ENCODE assay signal across 27 cellular contexts in genomic region chr16:3904875-3905274, GRCh38. TPM values are rescaled to one million over a fixed set of nuclear protein-coding genes. Genes with fewer than 3 reads are reported as not detected.
DNase-seq lines count a peak whose midpoint lies in the region; ATAC-seq, FAIRE-seq and TF ChIP-seq lines count a peak whose summit lies in the region.
"Had no signal": no experiment of that assay in that cellular context is flagged by ENCODE, and none has a peak within 500 bp of the region (broad histone marks: within the 10 kb centered on the region; RNA-seq: fewer than 3 reads in every experiment).

No MANE protein-coding gene starts in this region.

- DNase-seq in ACHN (peak; percentile 15), GM23338 (ENCODE audit: low spot score) (no peak), NCI-H146 treated with DMSO at 0.1 percent for 48 hours (lab: John Stamatoyannopoulos, UW; ENCODE audit: unreplicated experiment) (peak; percentile 75), H1 (ENCODE audit: low read depth in 1 of 2, low spot score in 2 of 2) (no peak), SK-N-DZ (ENCODE audit: low spot score) (no peak), activated gamma-delta T cell treated with Interleukin-2 at 50 U/mL for 16 hours (no peak), frontal cortex (ENCODE audit: low spot score in 2 of 2) (no peak)
- DNase-seq in activated CD4-positive, alpha-beta T cell treated with anti-CD3 and anti-CD28 coated beads, Interleukin-2, amount 50 U/mL, for 4 hours, result no peak
- DNase-seq: CD8-positive, alpha-beta memory T cell; DMS79 treated with DMSO at 0.1 percent for 48 hours; IMR-90; KG1; MM.1S; NCI-H1048; NCI-H1417 treated with DMSO at 0.1 percent for 48 hours; NCI-H187 treated with DMSO at 0.1 percent for 48 hours; NCI-H2171 treated with DMSO at 0.1 percent for 48 hours; NCI-H446; NCI-H524 treated with DMSO at 0.1 percent for 48 hours; NCI-H82; SHP77 treated with DMSO at 0.1 percent for 48 hours had no signal

- H2BK12ac ChIP-seq in H1 (ENCODE audit: low read depth, low read length), result no peak overlapping the region

- TF ChIP-seq CTCF in GM23338 (conservative IDR thresholded peaks at IDR 0.05; ENCODE audit: low read depth in 2 of 2), result no peak
- TF ChIP-seq CTCF in H1 (IDR thresholded peaks at IDR 0.05; ENCODE audit: control extremely low read depth in 1 of 3, insufficient read depth in 1 of 3, low read depth in 1 of 3, low read length in 3 of 3), result no peak

- H3K27ac Mint-ChIP-seq in GM23338, result no peak overlapping the region
- H3K27ac Mint-ChIP-seq: CD8-positive, alpha-beta memory T cell had no signal

- peak; percentile 46 for ATAC-seq in GM23338
- ATAC-seq: Panc1 had no signal

- no peaks in the 10 kb centered on the region; the same call in 2 of the 3 replicates for H3K4me1 Mint-ChIP-seq in GM23338
- H3K4me1 Mint-ChIP-seq: CD8-positive, alpha-beta memory T cell had no signal

- POLR2A ChIA-PET in H1 (lab: Charles Lee; ENCODE audit: partially characterized antibody), result interaction anchor here (0.7 kb wide), 1 partner anchor 750 kb away, joined by 3 read pairs; no protein-coding TSS in a partner anchor

- in situ Hi-C loops in ACHN (cut with HindIII; ENCODE audit: low pct_ligation_motif_present, low pct_unique_long_range_greater_than_20kb, low sequenced_read_pairs), result no loop called here

- no peak overlapping the region for H3K18ac ChIP-seq in H1 (ENCODE audit: extremely low read depth, low read length)

- no peak overlapping the region for H3K4me3 Mint-ChIP-seq in GM23338
- H3K4me3 Mint-ChIP-seq: CD8-positive, alpha-beta memory T cell had no signal

- no peaks in the 10 kb centered on the region for H3K23me2 ChIP-seq in H1 (ENCODE audit: low read depth, low read length)

- no peak overlapping the region for H2BK120ac ChIP-seq in H1 (replicated peaks; ENCODE audit: low read depth, low read length)

- no peaks in the 10 kb centered on the region for H3K9me2 ChIP-seq in GM23338 (ENCODE audit: insufficient read depth)

- H3K36me3 Mint-ChIP-seq in GM23338 (ENCODE audit: low read depth), result no peaks in the 10 kb centered on the region
- H3K36me3 Mint-ChIP-seq: CD8-positive, alpha-beta memory T cell had no signal

- no peak overlapping the region for H2AK5ac ChIP-seq in H1 (ENCODE audit: low read depth, low read length)

- H3K36me3 ChIP-seq in GM23338 (ENCODE audit: insufficient read depth) (no peaks in the 10 kb centered on the region), H1 (ENCODE audit: control insufficient read depth in 2 of 4, insufficient read depth in 4 of 4, low read length in 3 of 4) (no peaks in the 10 kb centered on the region)
- H3K36me3 ChIP-seq: BLaER1 treated with 17β-estradiol and CSF1 and Interleukin-3, amounts not matched to agents 10 nM and 100 nM; HAP-1 had no signal

- no peak for TF ChIP-seq POLR2A in H1 (IDR thresholded peaks at IDR 0.05; ENCODE audit: control extremely low read depth in 1 of 2, low read depth in 2 of 2, low read length in 2 of 2)

- H3K14ac ChIP-seq in H1 (ENCODE audit: insufficient read length), result no peak overlapping the region

- CTCF ChIA-PET in H1 (lab: Charles Lee; ENCODE audit: partially characterized antibody), result interaction anchor here (0.6 kb wide), 1 partner anchor 219 kb away, joined by 3 read pairs; no protein-coding TSS in a partner anchor

- no peak overlapping the region for H3K4ac ChIP-seq in H1 (replicated peaks; ENCODE audit: insufficient read length, low read depth, low read length)

- H3K9me3 Mint-ChIP-seq in GM23338, result no peaks in the 10 kb centered on the region
- H3K9me3 Mint-ChIP-seq: CD8-positive, alpha-beta memory T cell had no signal

- H3K4me1 ChIP-seq in GM23338 (ENCODE audit: insufficient read depth), result no peaks in the 10 kb centered on the region
- H3K4me1 ChIP-seq in H1 (replicated peaks in 1 of 4; ENCODE audit: control insufficient read depth in 3 of 4, insufficient read depth in 4 of 4, low read length in 3 of 4), result no peaks in the 10 kb centered on the region
- H3K4me1 ChIP-seq: HAP-1 had no signal

- no peak overlapping the region for H2AFZ ChIP-seq in GM23338
- H2AFZ ChIP-seq in H1 (ENCODE audit: low read length), result no peak overlapping the region

- H3K23ac ChIP-seq in H1 (ENCODE audit: insufficient read length), result no peak overlapping the region

- H3K4me2 ChIP-seq in GM23338, result no peak overlapping the region
- H3K4me2 ChIP-seq in H1 (ENCODE audit: insufficient read depth in 1 of 2, low read depth in 2 of 2, low read length in 2 of 2), result no peak overlapping the region
- H3K4me2 ChIP-seq: BLaER1 treated with 17β-estradiol and CSF1 and Interleukin-3, amounts not matched to agents 10 nM and 100 nM had no signal

- no peak overlapping the region for H3K27ac ChIP-seq in GM23338 (ENCODE audit: low read depth)
- H3K27ac ChIP-seq in H1 (ENCODE audit: low read depth, low read length), result no peak overlapping the region
- H3K27ac ChIP-seq: BLaER1 treated with 17β-estradiol and CSF1 and Interleukin-3, amounts not matched to agents 10 nM and 100 nM; RWPE1; SK-N-MC had no signal

- no peak overlapping the region for H3K56ac ChIP-seq in H1 (replicated peaks; ENCODE audit: insufficient read length, low read depth, low read length)

- no peak for TF ChIP-seq RAD21 in H1 (IDR thresholded peaks at IDR 0.05 in 1 of 2, conservative IDR thresholded peaks at IDR 0.05 in 1 of 2; ENCODE audit: low read depth in 2 of 2, low read length in 2 of 2)

- no peaks in the 10 kb centered on the region for H3K79me1 ChIP-seq in H1 (ENCODE audit: low read depth, low read length)

- H2BK15ac ChIP-seq in H1 (ENCODE audit: low read length), result no peak overlapping the region

- H3K4me3 ChIP-seq in GM23338, result no peak overlapping the region
- no peak overlapping the region for H3K4me3 ChIP-seq in H1 (ENCODE audit: extremely low read depth in 1 of 4, insufficient read depth in 2 of 4, low read depth in 3 of 4, low read length in 4 of 4)
- H3K4me3 ChIP-seq: BLaER1 treated with 17β-estradiol and CSF1 and Interleukin-3, amounts not matched to agents 10 nM and 100 nM; HAP-1; SK-N-MC had no signal

- no peaks in the 10 kb centered on the region for H3K9me3 ChIP-seq in H1 (ENCODE audit: insufficient read depth in 2 of 2, low read depth in 1 of 2, low read length in 1 of 2)
- H3K9me3 ChIP-seq: BLaER1 treated with 17β-estradiol and CSF1 and Interleukin-3, amounts not matched to agents 10 nM and 100 nM; HAP-1 had no signal

- no peak overlapping the region for H2BK5ac ChIP-seq in H1 (ENCODE audit: low read depth, low read length)

- TF ChIP-seq EP300 in H1 (IDR thresholded peaks at IDR 0.05; ENCODE audit: borderline replicate concordance in 1 of 2, low read depth in 2 of 2, low read length in 2 of 2), result no peak

- H3K9ac ChIP-seq in H1 (replicated peaks in 1 of 4; ENCODE audit: extremely low read depth in 1 of 4, low read depth in 3 of 4, low read length in 3 of 4), result no peak overlapping the region
- H3K9ac ChIP-seq: BLaER1 treated with 17β-estradiol and CSF1 and Interleukin-3, amounts not matched to agents 10 nM and 100 nM had no signal

- no peak overlapping the region for H2BK20ac ChIP-seq in H1 (ENCODE audit: low read length)

- peaks cover 6% of the 10 kb centered on the region for H3K27me3 Mint-ChIP-seq in GM23338 (ENCODE audit: insufficient read depth, low read depth, poor library complexity)

- WGBS in H1 (ENCODE audit: extremely low coverage in 1 of 2, insufficient coverage in 1 of 2, insufficient read length in 1 of 2, insufficient replicate concordance in 2 of 2, low coverage in 1 of 2, low lambda C conversion rate in 2 of 2, missing lambda C conversion rate in 1 of 2), 2 experiments, result 71% methylated on average over 3 of the region's 3 CpGs; no CpG with 5 or more reads in 1 of the 2 experiments

- H4K8ac ChIP-seq in H1 (ENCODE audit: extremely low read depth, insufficient read depth, low read length), result no peak overlapping the region

- H3F3A ChIP-seq in GM23338 (replicated peaks; ENCODE audit: low read depth), result no peaks in the 10 kb centered on the region

- H4K20me1 ChIP-seq in GM23338 (replicated peaks; ENCODE audit: insufficient read depth) (no peaks in the 10 kb centered on the region), H1 (replicated peaks in 1 of 2; ENCODE audit: control insufficient read depth in 1 of 2, insufficient read depth in 2 of 2, low read length in 2 of 2) (no peaks in the 10 kb centered on the region)
- H4K20me1 ChIP-seq: BLaER1 treated with 17β-estradiol and CSF1 and Interleukin-3, amounts not matched to agents 10 nM and 100 nM had no signal

- FAIRE-seq in H1 (lab: Jason Lieb, UNC), result no peak
- no peak for FAIRE-seq in frontal cortex (lab: Jason Lieb, UNC)
- FAIRE-seq: GM12892 had no signal

- H4K91ac ChIP-seq in H1 (replicated peaks; ENCODE audit: insufficient read length, low read length), result no peak overlapping the region

- H4K5ac ChIP-seq in H1 (ENCODE audit: insufficient read length, low read depth, low read length), result no peak overlapping the region

- H3K79me2 ChIP-seq in GM23338 (replicated peaks; ENCODE audit: insufficient read depth) (no peaks in the 10 kb centered on the region), H1 (ENCODE audit: control insufficient read depth in 1 of 2, insufficient read depth in 2 of 2, low read length in 2 of 2) (no peaks in the 10 kb centered on the region)

- H3K27me3 ChIP-seq in GM23338 (ENCODE audit: insufficient read depth) (no peaks in the 10 kb centered on the region), H1 (replicated peaks in 1 of 4; ENCODE audit: control insufficient read depth in 3 of 4, extremely low read depth in 1 of 4, insufficient read depth in 3 of 4, low read length in 3 of 4) (no peaks in the 10 kb centered on the region)
- H3K27me3 ChIP-seq: BLaER1 treated with 17β-estradiol and CSF1 and Interleukin-3, amounts not matched to agents 10 nM and 100 nM had no signal

TF ChIP-seq in GM23338, 12 proteins besides CTCF, POLR2A, EP300 and RAD21 (continues in another document):
- TF ChIP-seq JUNB (IDR thresholded peaks at IDR 0.05; ENCODE audit: unreplicated experiment) (no peak), NANOG (IDR thresholded peaks at IDR 0.05; ENCODE audit: borderline replicate concordance) (no peak)

TF ChIP-seq in H1, 55 proteins besides CTCF, POLR2A, EP300 and RAD21 (continues in another document):
- TF ChIP-seq CHD1 (IDR thresholded peaks at IDR 0.05; ENCODE audit: low read depth, low read length), result no peak

RNA-seq across cellular contexts. Expression of gene CREBBP, which starts 24.4 kb away (rescaled TPM):
- total RNA-seq in GM23338 (2014; rRNA removed; shearing (Covaris generic)), result 42.7 and 54.8 TPM in 2 replicates
- polyA plus RNA-seq in GM23338 (2016; fragmentation: Nextera tagmentation; extraction: Ambion mirVana) (36.9 and 38.1 TPM in 2 replicates), H1 (2011; rRNA removed) (10.0 and 15.9 TPM in 2 replicates)
- total RNA-seq in H1 (2021; fragmentation: NEBNext Ultra II Directional; extraction: Animal tissue kit (Norgen Biotek cat#: 25700)), result 60.1 and 66.1 TPM in 2 replicates
- 7.3 TPM for polyA plus RNA-seq in H1 (2011; cell fraction: cytosol; rRNA removed)
- 28.2 TPM for polyA plus RNA-seq in H1 (2011; cell fraction: nucleus; rRNA removed)
- polyA plus RNA-seq in H1 (2012, experiment 1 of 2), result 25.6 to 34.1 TPM (median 29.2 TPM) in 4 replicates
- 5.6 TPM for polyA plus RNA-seq in H1 (2012, experiment 2 of 2)
- polyA plus RNA-seq in H1 (2013, experiment 1 of 2), result 20.5 TPM
- polyA plus RNA-seq in H1 (2013, experiment 2 of 2), result 18.9 TPM
- 29.5 and 35.0 TPM in 2 replicates for polyA minus RNA-seq in H1 (2011; rRNA and poly(A)+ RNA removed)
- polyA minus RNA-seq in H1 (2011; cell fraction: cytosol; rRNA and poly(A)+ RNA removed), result 50.9 TPM
- polyA minus RNA-seq in H1 (2011; cell fraction: nucleus; rRNA and poly(A)+ RNA removed), result 57.2 TPM
- polyA plus RNA-seq in SK-N-DZ (2014; cell fraction: cytosol; rRNA removed), result 5.2 and 8.9 TPM in 2 replicates
- 2.8 and 6.5 TPM in 2 replicates for polyA plus RNA-seq in SK-N-DZ (2014; cell fraction: nucleus; rRNA removed)
- 37.5 TPM for total RNA-seq in frontal cortex

Comparison
In these comparisons a context has a peak if more than half of its experiments do, and no peak if none do; other contexts are left out.
1. DNase-seq: peak in ACHN (single experiment) and NCI-H146 treated with DMSO at 0.1 percent for 48 hours (single experiment); none in GM23338 (single experiment), H1 (0 of 2), SK-N-DZ (single experiment), activated gamma-delta T cell treated with Interleukin-2 at 50 U/mL for 16 hours (single experiment), frontal cortex (0 of 2) and activated CD4-positive, alpha-beta T cell treated with anti-CD3 and anti-CD28 coated beads, Interleukin-2, amount 50 U/mL, for 4 hours (0 of 2).